Comparison of ENCODE assay signal across 2 cellular contexts in the genomic region with DNA sequence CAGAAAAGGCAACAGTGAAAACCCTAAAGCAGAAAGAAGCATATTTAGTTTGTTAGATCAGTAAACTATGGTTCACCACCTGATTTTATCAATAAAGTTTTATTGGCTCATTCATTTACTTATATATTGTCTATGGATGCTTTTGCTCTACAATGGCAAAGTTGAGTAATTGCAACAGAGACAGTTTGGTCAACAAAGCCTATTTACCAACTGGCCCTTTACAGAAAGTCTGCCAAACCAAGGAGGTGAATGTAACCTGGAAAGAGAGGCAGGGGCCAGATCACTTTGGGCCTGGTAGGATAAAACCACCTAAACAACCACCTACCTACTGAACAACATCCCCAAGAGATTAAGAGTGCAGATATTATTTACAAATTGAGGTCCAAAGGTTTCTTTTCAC.
TF ChIP-seq lines count a peak whose summit lies in the region.

No MANE protein-coding gene starts in this region.

TF ChIP-seq in K562, 482 proteins besides CTCF, POLR2A, EP300 and RAD21:
- TF ChIP-seq, protein P1, sequence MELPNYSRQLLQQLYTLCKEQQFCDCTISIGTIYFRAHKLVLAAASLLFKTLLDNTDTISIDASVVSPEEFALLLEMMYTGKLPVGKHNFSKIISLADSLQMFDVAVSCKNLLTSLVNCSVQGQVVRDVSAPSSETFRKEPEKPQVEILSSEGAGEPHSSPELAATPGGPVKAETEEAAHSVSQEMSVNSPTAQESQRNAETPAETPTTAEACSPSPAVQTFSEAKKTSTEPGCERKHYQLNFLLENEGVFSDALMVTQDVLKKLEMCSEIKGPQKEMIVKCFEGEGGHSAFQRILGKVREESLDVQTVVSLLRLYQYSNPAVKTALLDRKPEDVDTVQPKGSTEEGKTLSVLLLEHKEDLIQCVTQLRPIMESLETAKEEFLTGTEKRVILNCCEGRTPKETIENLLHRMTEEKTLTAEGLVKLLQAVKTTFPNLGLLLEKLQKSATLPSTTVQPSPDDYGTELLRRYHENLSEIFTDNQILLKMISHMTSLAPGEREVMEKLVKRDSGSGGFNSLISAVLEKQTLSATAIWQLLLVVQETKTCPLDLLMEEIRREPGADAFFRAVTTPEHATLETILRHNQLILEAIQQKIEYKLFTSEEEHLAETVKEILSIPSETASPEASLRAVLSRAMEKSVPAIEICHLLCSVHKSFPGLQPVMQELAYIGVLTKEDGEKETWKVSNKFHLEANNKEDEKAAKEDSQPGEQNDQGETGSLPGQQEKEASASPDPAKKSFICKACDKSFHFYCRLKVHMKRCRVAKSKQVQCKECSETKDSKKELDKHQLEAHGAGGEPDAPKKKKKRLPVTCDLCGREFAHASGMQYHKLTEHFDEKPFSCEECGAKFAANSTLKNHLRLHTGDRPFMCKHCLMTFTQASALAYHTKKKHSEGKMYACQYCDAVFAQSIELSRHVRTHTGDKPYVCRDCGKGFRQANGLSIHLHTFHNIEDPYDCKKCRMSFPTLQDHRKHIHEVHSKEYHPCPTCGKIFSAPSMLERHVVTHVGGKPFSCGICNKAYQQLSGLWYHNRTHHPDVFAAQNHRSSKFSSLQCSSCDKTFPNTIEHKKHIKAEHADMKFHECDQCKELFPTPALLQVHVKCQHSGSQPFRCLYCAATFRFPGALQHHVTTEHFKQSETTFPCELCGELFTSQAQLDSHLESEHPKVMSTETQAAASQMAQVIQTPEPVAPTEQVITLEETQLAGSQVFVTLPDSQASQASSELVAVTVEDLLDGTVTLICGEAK (IDR thresholded peaks at IDR 0.05), result peak; percentile 67; the same call in 1 of the 2 replicates
- TF ChIP-seq, protein P1 (CRISPR knock-in tag; IDR thresholded peaks at IDR 0.05), result no peak
- TF ChIP-seq RBM14 (IDR thresholded peaks at IDR 0.05; ENCODE audit: borderline replicate concordance, insufficient read depth, low read depth, low read length) (no peak), CSDE1 (IDR thresholded peaks at IDR 0.05) (no peak), GABPA (tag; conservative IDR thresholded peaks at IDR 0.05; ENCODE audit: low read depth) (no peak), CEBPG (CRISPR knock-in tag; IDR thresholded peaks at IDR 0.05) (no peak), CEBPG (tag; conservative IDR thresholded peaks at IDR 0.05 in 1 of 2, IDR thresholded peaks at IDR 0.05 in 1 of 2) (no peak)

TF ChIP-seq in HepG2, 621 proteins besides CTCF, POLR2A, EP300 and RAD21:
- TF ChIP-seq NFIC (IDR thresholded peaks at IDR 0.05; ENCODE audit: low read length), result no peak
- TF ChIP-seq, protein P1 (IDR thresholded peaks at IDR 0.05), result 0 out of 2 replicates have a peak, but pooled peaks have one; percentile 29
- TF ChIP-seq, protein P1 (CRISPR knock-in tag; IDR thresholded peaks at IDR 0.05), result no peak; the same call in 1 of the 2 replicates
